In the genomic region with DNA sequence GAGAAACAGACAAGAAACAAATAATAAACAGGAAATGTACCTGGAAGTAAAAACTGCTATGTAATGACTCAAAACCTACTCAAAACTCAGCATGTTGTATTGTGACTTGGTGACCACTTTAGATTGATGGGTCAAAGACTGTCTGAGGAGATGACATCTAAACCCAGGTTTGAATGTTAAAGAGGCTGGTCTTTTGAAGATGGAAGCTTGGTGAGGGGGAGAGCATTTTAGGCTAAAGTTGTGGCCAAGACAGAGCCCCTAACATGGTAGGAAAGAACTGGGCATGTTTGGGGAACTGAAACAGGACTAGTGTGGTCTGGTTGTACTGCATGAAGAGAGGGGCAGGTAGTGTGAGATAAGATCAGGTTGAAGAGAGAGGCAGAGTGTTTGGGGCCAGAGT, we compare ENCODE assay signal across 12 cellular contexts.
DNase-seq lines count a peak whose midpoint lies in the region; ATAC-seq and TF ChIP-seq lines count a peak whose summit lies in the region.
"Had no signal": no experiment of that assay in that cellular context is flagged by ENCODE, and none has a peak within 500 bp of the region (broad histone marks: within the 10 kb centered on the region; RNA-seq: fewer than 3 reads in every experiment).

No MANE protein-coding gene starts in this region.

- CTCF ChIA-PET in CD4-positive, alpha-beta T cell (lab: Charles Lee) = no interaction called here

- peaks cover 0 to 6% of the 10 kb centered on the region in 2 experiments for H3K4me1 ChIP-seq in neutrophil (ENCODE audit: control insufficient read depth in 1 of 2, insufficient read depth in 1 of 2, low read depth in 1 of 2, low read length in 1 of 2)

- peak overlapping the region; percentile 26 for H3K27ac ChIP-seq in neutrophil
- H3K27ac ChIP-seq in CD4-positive, alpha-beta T cell (ENCODE audit: low read depth, low read length) = no peak overlapping the region

- no peaks in the 10 kb centered on the region for H3K27me3 ChIP-seq in neutrophil
- no peaks in the 10 kb centered on the region for H3K27me3 ChIP-seq in CD4-positive, alpha-beta T cell (ENCODE audit: control insufficient read depth, insufficient read depth, low read length)

- no peak overlapping the region for H3K4me3 Mint-ChIP-seq in CD4-positive, alpha-beta T cell
- H3K4me3 Mint-ChIP-seq: activated naive CD8-positive, alpha-beta T cell had no signal

- ATAC-seq in GM19023 (IDR thresholded peaks at IDR 0.05; ENCODE audit: unreplicated experiment) (peak; percentile 74), HG02642 (IDR thresholded peaks at IDR 0.05; ENCODE audit: poor library complexity, unreplicated experiment) (peak; percentile 85), HG03571 (IDR thresholded peaks at IDR 0.05; ENCODE audit: unreplicated experiment) (peak; percentile 83)
- no peak for ATAC-seq in CD4-positive, alpha-beta T cell (ENCODE audit: poor library complexity)
- ATAC-seq: HCT116 had no signal

- intact Hi-C loops in CD4-positive, alpha-beta T cell (cut with DNase I, micrococcal nuclease) = no loop called here

- H3K27ac Mint-ChIP-seq in CD4-positive, alpha-beta T cell = no peak overlapping the region
- H3K27ac Mint-ChIP-seq: activated naive CD8-positive, alpha-beta T cell had no signal

- POLR2A ChIA-PET in CD4-positive, alpha-beta T cell (lab: Charles Lee) = no interaction called here

- H3K27me3 Mint-ChIP-seq in CD4-positive, alpha-beta T cell = no peaks in the 10 kb centered on the region
- H3K27me3 Mint-ChIP-seq: activated naive CD8-positive, alpha-beta T cell had no signal

- no peak overlapping the region for H3K4me3 ChIP-seq in neutrophil (ENCODE audit: low read depth in 1 of 2, low read length in 1 of 2)
- H3K4me3 ChIP-seq in foreskin fibroblast (ENCODE audit: low read depth in 1 of 2, low read length in 2 of 2) = no peak overlapping the region

- no peaks in the 10 kb centered on the region for H3K4me1 Mint-ChIP-seq in CD4-positive, alpha-beta T cell (ENCODE audit: low read depth)

- H3K9me3 Mint-ChIP-seq in CD4-positive, alpha-beta T cell = no peaks in the 10 kb centered on the region

- TF ChIP-seq CTCF in neutrophil (IDR thresholded peaks at IDR 0.05) (no peak), foreskin fibroblast (IDR thresholded peaks at IDR 0.05; ENCODE audit: low read depth, low read length) (no peak)
- no peak for TF ChIP-seq CTCF in CD4-positive, alpha-beta T cell (IDR thresholded peaks at IDR 0.05)

- no peaks in the 10 kb centered on the region for H3K36me3 ChIP-seq in neutrophil

- no peaks in the 10 kb centered on the region for H3K9me3 ChIP-seq in neutrophil
- no peaks in the 10 kb centered on the region for H3K9me3 ChIP-seq in CD4-positive, alpha-beta T cell (ENCODE audit: control insufficient read depth, low read length)

- H3K36me3 Mint-ChIP-seq in CD4-positive, alpha-beta T cell (ENCODE audit: low read depth) = no peaks in the 10 kb centered on the region
- H3K36me3 Mint-ChIP-seq: activated naive CD8-positive, alpha-beta T cell had no signal

- DNase-seq in NCI-H2107 (lab: John Stamatoyannopoulos, UW) = no peak
- DNase-seq in CD4-positive, alpha-beta T cell = no peak
- DNase-seq in foreskin fibroblast = no peak
- DNase-seq: activated CD4-positive, CD25-positive, alpha-beta regulatory T cell treated with anti-CD3 and anti-CD28 coated beads, Interleukin-2, amount 50 U/mL, for 72 hours; NCI-H1105; substantia nigra had no signal
